Comparison of ENCODE assay signal across 8 cellular contexts in the genomic region with DNA sequence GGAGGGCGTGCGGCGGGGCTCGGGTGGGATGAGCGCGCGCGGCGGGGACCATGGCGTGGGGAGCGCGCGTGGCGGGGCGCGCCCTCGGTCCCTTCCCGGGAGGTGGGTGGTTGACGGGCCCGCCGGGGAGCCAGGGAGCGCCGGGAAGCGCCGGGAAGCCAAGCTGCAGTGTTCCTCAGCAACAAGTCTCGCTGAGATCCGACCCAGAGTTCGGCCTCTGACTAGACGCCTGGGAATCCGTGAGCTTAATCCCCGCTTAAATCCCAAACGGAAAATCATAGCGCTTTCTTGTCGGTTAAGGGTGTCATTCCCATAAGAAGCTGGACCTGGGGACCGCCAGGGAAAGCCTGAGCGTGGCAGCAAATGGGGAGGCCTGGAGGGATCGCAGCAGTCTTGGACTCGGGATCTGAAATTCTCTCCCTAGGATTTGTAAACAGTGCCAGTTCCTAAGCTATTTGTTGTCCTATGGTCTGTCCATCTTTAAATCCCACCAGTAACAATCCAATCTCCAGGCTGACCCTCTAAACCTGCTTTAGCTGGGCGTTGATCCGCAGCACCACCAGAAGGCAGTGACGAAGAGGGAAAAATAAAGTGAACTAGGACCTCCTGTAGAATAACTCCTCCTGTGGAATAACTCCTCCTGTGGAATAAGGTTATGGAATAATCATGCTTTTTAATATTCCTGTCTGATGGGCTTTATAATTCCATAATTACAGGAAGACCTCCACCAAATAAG. TPM values are rescaled to one million over a fixed set of nuclear protein-coding genes. Genes with fewer than 3 reads are reported as not detected.
A peak's percentile ranks its signal among the peaks of the same experiment; 100 is the strongest.
DNase-seq lines count a peak whose midpoint lies in the region; ATAC-seq and TF ChIP-seq lines count a peak whose summit lies in the region.

No MANE protein-coding gene starts in this region.

- peaks cover 52% of the 10 kb centered on the region for H3K27me3 Mint-ChIP-seq in CD4-positive, CD25-positive, alpha-beta regulatory T cell
- peaks cover 3% of the 10 kb centered on the region for H3K27me3 Mint-ChIP-seq in brain

- H3K9ac ChIP-seq in smooth muscle cell (ENCODE audit: low read depth): peak overlapping the region; percentile 94

- no peak overlapping the region for H3K27ac ChIP-seq in CD4-positive, CD25-positive, alpha-beta regulatory T cell (ENCODE audit: insufficient read depth, low read length, poor library complexity, severe bottlenecking)
- peak overlapping the region; percentile 95 for H3K27ac ChIP-seq in smooth muscle cell (ENCODE audit: low read depth)

- no peaks in the 10 kb centered on the region for H3K36me3 ChIP-seq in CD4-positive, CD25-positive, alpha-beta regulatory T cell (ENCODE audit: control insufficient read depth, insufficient read depth, low read length)
- no peaks in the 10 kb centered on the region for H3K36me3 ChIP-seq in smooth muscle cell (ENCODE audit: low read depth)

- H3K36me3 Mint-ChIP-seq in CD4-positive, CD25-positive, alpha-beta regulatory T cell: no peaks in the 10 kb centered on the region
- H3K36me3 Mint-ChIP-seq in brain: peaks cover 6% of the 10 kb centered on the region

- peak in 1 of 2 experiments; percentile 6 for TF ChIP-seq CTCF in brain (conservative IDR thresholded peaks at IDR 0.05)
- TF ChIP-seq CTCF in smooth muscle cell (IDR thresholded peaks at IDR 0.05; ENCODE audit: borderline replicate concordance, insufficient read depth, poor library complexity, severe bottlenecking): no peak

- H3K4me2 ChIP-seq in smooth muscle cell: peak overlapping the region; percentile 82

- peaks cover 35% of the 10 kb centered on the region for H3K79me2 ChIP-seq in smooth muscle cell (ENCODE audit: low read depth)

- peaks cover 9 to 20% (median 16%) of the 10 kb centered on the region in 4 donors for H3K4me1 Mint-ChIP-seq in CD4-positive, CD25-positive, alpha-beta regulatory T cell
- peaks cover 47% of the 10 kb centered on the region for H3K4me1 Mint-ChIP-seq in brain

- peak overlapping the region; percentile 69 for H3K4me3 ChIP-seq in CD4-positive, CD25-positive, alpha-beta regulatory T cell (ENCODE audit: low read depth, low read length)
- peak overlapping the region; percentile 98 for H3K4me3 ChIP-seq in smooth muscle cell

- under 1% methylated on average over 17 of the region's 41 CpGs for WGBS in smooth muscle cell (ENCODE audit: low lambda C conversion rate)

- peaks cover 14% of the 10 kb centered on the region for H3K4me1 ChIP-seq in CD4-positive, CD25-positive, alpha-beta regulatory T cell (ENCODE audit: control insufficient read depth, insufficient read depth, low read length, poor library complexity, severe bottlenecking)
- peaks cover 25% of the 10 kb centered on the region for H3K4me1 ChIP-seq in smooth muscle cell (ENCODE audit: low read depth)

- H2AFZ ChIP-seq in smooth muscle cell (ENCODE audit: low read depth): peak overlapping the region; percentile 6

- H3K9me3 Mint-ChIP-seq in CD4-positive, CD25-positive, alpha-beta regulatory T cell: peaks cover 0 to 6% (median 0%) of the 10 kb centered on the region in 7 donors
- H3K9me3 Mint-ChIP-seq in brain: peaks cover 0 to 4% (median 2%) of the 10 kb centered on the region in 5 experiments

- H3K27ac Mint-ChIP-seq in CD4-positive, CD25-positive, alpha-beta regulatory T cell: peak overlapping the region in 1 of 3 donors; percentile 36
- peak overlapping the region; percentile 65 to 96 (median 90) for H3K27ac Mint-ChIP-seq in brain

- no peaks in the 10 kb centered on the region for H3K9me3 ChIP-seq in CD4-positive, CD25-positive, alpha-beta regulatory T cell (ENCODE audit: control insufficient read depth in 2 of 2, low read length in 2 of 2)
- no peaks in the 10 kb centered on the region for H3K9me3 ChIP-seq in smooth muscle cell (replicated peaks; ENCODE audit: low read depth)

- H3K27me3 ChIP-seq in CD4-positive, CD25-positive, alpha-beta regulatory T cell (ENCODE audit: control insufficient read depth, insufficient read depth, low read length): peaks cover 9% of the 10 kb centered on the region
- H3K27me3 ChIP-seq in smooth muscle cell (ENCODE audit: low read depth): no peaks in the 10 kb centered on the region

- H3F3A ChIP-seq in smooth muscle cell (ENCODE audit: low read depth): peaks cover 4% of the 10 kb centered on the region

- peak overlapping the region; percentile 84 to 92 (median 87) for H3K4me3 Mint-ChIP-seq in CD4-positive, CD25-positive, alpha-beta regulatory T cell
- H3K4me3 Mint-ChIP-seq in brain: peak overlapping the region; percentile 88 to 97 (median 90)

- no peak for ATAC-seq in CD4-positive, CD25-positive, alpha-beta regulatory T cell (ENCODE audit: low read depth in 2 of 2)
- peak; percentile 2 for ATAC-seq in GM21381 (IDR thresholded peaks at IDR 0.05; ENCODE audit: unreplicated experiment)
- no peak for ATAC-seq in HG03045 (IDR thresholded peaks at IDR 0.05; ENCODE audit: unreplicated experiment)

- H4K20me1 ChIP-seq in smooth muscle cell (ENCODE audit: low read depth): peaks cover 17% of the 10 kb centered on the region

- DNase-seq in CD4-positive, CD25-positive, alpha-beta regulatory T cell: no peak
- DNase-seq in NCI-H446 treated with DMSO at 0.1 percent for 48 hours (lab: John Stamatoyannopoulos, UW): peak; percentile 13
- DNase-seq in inferior parietal cortex (ENCODE audit: extremely low spot score): peak; percentile 43
- DNase-seq in smooth muscle cell (lab: John Stamatoyannopoulos, UW; ENCODE audit: unreplicated experiment): peak; percentile 75
- no peak for DNase-seq in stimulated activated CD4-positive, alpha-beta T cell treated with anti-CD3 and anti-CD28 coated beads, Interleukin-4, amount 100 ng/mL, for 24 hours

RNA-seq across cellular contexts. Expression of a gene that starts 0.6 kb away (rescaled TPM):
- total RNA-seq in CD4-positive, CD25-positive, alpha-beta regulatory T cell: 7.5 TPM
- polyA plus RNA-seq in CD4-positive, CD25-positive, alpha-beta regulatory T cell: 1 to 10 TPM; 2.4 to 10.0 (median 4.1) TPM
- polyA plus RNA-seq in brain (ENCODE audit: insufficient read depth, low read depth, low replicate concordance): 1.7 TPM
- 34.5 and 39.4 TPM in 2 replicates for total RNA-seq in smooth muscle cell
- polyA plus RNA-seq in smooth muscle cell: 6.6 and 7.3 TPM in 2 replicates

Comparison
In these comparisons a context has a peak if more than half of its experiments do, and no peak if none do; other contexts are left out.
1. DNase-seq: peak in NCI-H446 treated with DMSO at 0.1 percent for 48 hours (single experiment), inferior parietal cortex (single experiment) and smooth muscle cell (single experiment); none in CD4-positive, CD25-positive, alpha-beta regulatory T cell (0 of 3) and stimulated activated CD4-positive, alpha-beta T cell treated with anti-CD3 and anti-CD28 coated beads, Interleukin-4, amount 100 ng/mL, for 24 hours (single experiment).